18 cellular contexts compared by ENCODE assay signal in genomic region chr21:36914244-36915013, GRCh38.
"Had no signal": no experiment of that assay in that cellular context is flagged by ENCODE, and none has a peak within 500 bp of the region (broad histone marks: within the 10 kb centered on the region; RNA-seq: fewer than 3 reads in every experiment).

No MANE protein-coding gene starts in this region.

- H3K4me3 ChIP-seq: body of pancreas, cardiac muscle cell, lung, ovary, prostate gland, tibial artery had no signal

- H3K9me3 ChIP-seq: body of pancreas, ovary, prostate gland, tibial artery had no signal

- H3K27ac ChIP-seq: cardiac muscle cell, foreskin keratinocyte, ovary, prostate gland, tibial artery had no signal

- ATAC-seq: activated CD4-positive, CD25-positive, alpha-beta regulatory T cell treated with anti-CD3 and anti-CD28 coated beads, Interleukin-2, amount 50 U/mL, for 24 hours; activated naive CD8-positive, alpha-beta T cell treated with anti-CD3 and anti-CD28 coated beads, Interleukin-2, amount 50 U/mL, for 24 hours; activated T-cell treated with anti-CD3 and anti-CD28 coated beads, Interleukin-2, amount 50 U/mL, for 72 hours; foreskin keratinocyte; left lobe of liver; naive thymus-derived CD8-positive, alpha-beta T cell; stimulated activated naive CD8-positive, alpha-beta T cell treated with anti-CD3 and anti-CD28 coated beads, Interleukin-15, amount 100 ng/mL, for 72 hours had no signal

- DNase-seq: activated CD4-positive, alpha-beta memory T cell treated with anti-CD3 and anti-CD28 coated beads, Interleukin-2, amount 10 ng/mL, durations not matched to agents 7 days and 5 days; activated CD4-positive, alpha-beta T cell treated with anti-CD3 and anti-CD28 coated beads, Interleukin-2, amount 10 ng/mL, durations not matched to agents 24 days and 14 days; activated gamma-delta T cell; activated naive CD4-positive, alpha-beta T cell treated with anti-CD3 and anti-CD28 coated beads, Interleukin-2, amount 50 U/mL, for 16 hours; activated naive CD8-positive, alpha-beta T cell treated with anti-CD3 and anti-CD28 coated beads, Interleukin-2, amount 50 U/mL, for 24 hours; activated T-cell treated with anti-CD3 and anti-CD28 coated beads, Interleukin-2, amount 50 U/mL, for 72 hours; foreskin keratinocyte; immature natural killer cell; naive thymus-derived CD8-positive, alpha-beta T cell; ovary; stimulated activated naive CD8-positive, alpha-beta T cell treated with anti-CD3 and anti-CD28 coated beads, Interleukin-15, amount 100 ng/mL, for 72 hours; tibial artery had no signal

- H3K27ac Mint-ChIP-seq: activated CD4-positive, alpha-beta memory T cell treated with anti-CD3 and anti-CD28 coated beads, Interleukin-2, amount 10 ng/mL, durations not matched to agents 7 days and 5 days; activated CD4-positive, alpha-beta T cell treated with anti-CD3 and anti-CD28 coated beads, Interleukin-2, amount 10 ng/mL, durations not matched to agents 24 days and 14 days; activated naive CD8-positive, alpha-beta T cell treated with anti-CD3 and anti-CD28 coated beads, Interleukin-2, amount 50 U/mL, for 24 hours; activated T-cell treated with anti-CD3 and anti-CD28 coated beads, Interleukin-2, amount 50 U/mL, for 72 hours; naive thymus-derived CD8-positive, alpha-beta T cell had no signal

- H3K27me3 ChIP-seq: body of pancreas, cardiac muscle cell, foreskin keratinocyte, ovary, tibial artery had no signal

- H3K36me3 ChIP-seq: cardiac muscle cell, ovary, prostate gland, tibial artery had no signal

- H3K9me3 Mint-ChIP-seq: activated CD4-positive, alpha-beta memory T cell treated with anti-CD3 and anti-CD28 coated beads, Interleukin-2, amount 10 ng/mL, durations not matched to agents 7 days and 5 days; activated CD4-positive, alpha-beta T cell treated with anti-CD3 and anti-CD28 coated beads, Interleukin-2, amount 10 ng/mL, durations not matched to agents 24 days and 14 days; activated naive CD8-positive, alpha-beta T cell treated with anti-CD3 and anti-CD28 coated beads, Interleukin-2, amount 50 U/mL, for 24 hours; activated T-cell treated with anti-CD3 and anti-CD28 coated beads, Interleukin-2, amount 50 U/mL, for 72 hours; immature natural killer cell; naive thymus-derived CD8-positive, alpha-beta T cell; stimulated activated naive CD8-positive, alpha-beta T cell treated with anti-CD3 and anti-CD28 coated beads, Interleukin-15, amount 100 ng/mL, for 72 hours had no signal

- H3K4me3 Mint-ChIP-seq: activated CD4-positive, alpha-beta memory T cell treated with anti-CD3 and anti-CD28 coated beads, Interleukin-2, amount 10 ng/mL, durations not matched to agents 7 days and 5 days; activated CD4-positive, alpha-beta T cell treated with anti-CD3 and anti-CD28 coated beads, Interleukin-2, amount 10 ng/mL, durations not matched to agents 24 days and 14 days; activated naive CD8-positive, alpha-beta T cell treated with anti-CD3 and anti-CD28 coated beads, Interleukin-2, amount 50 U/mL, for 24 hours; activated T-cell treated with anti-CD3 and anti-CD28 coated beads, Interleukin-2, amount 50 U/mL, for 72 hours; immature natural killer cell; naive thymus-derived CD8-positive, alpha-beta T cell; stimulated activated naive CD8-positive, alpha-beta T cell treated with anti-CD3 and anti-CD28 coated beads, Interleukin-15, amount 100 ng/mL, for 72 hours had no signal
